In the genomic region with DNA sequence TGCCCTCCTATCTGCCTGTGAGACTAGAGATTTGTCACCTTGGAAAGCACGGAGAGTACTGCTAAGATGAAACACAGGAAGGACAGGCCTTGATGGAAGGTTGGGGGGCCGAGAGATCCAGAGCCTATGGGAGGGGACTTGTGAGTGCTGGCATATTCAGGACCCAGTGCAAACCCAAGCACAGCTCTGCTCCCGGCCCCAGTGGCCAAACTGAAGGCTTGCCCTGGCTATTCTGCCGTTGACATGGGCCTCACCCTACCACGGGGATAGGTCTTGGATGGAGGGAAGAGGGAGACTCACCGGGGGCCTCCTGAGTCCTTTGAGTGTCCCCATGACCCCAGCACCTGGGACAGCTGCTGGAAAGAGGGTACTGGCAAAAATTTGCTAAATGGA, we compare ENCODE assay signal across 1 cellular context.
TF ChIP-seq lines count a peak whose summit lies in the region.

No MANE protein-coding gene starts in this region.

TF ChIP-seq in IMR-90, 13 proteins besides CTCF, POLR2A, EP300 and RAD21:
- no peak for TF ChIP-seq CEBPB (IDR thresholded peaks at IDR 0.05; ENCODE audit: low read depth, low read length)
- TF ChIP-seq, protein P1, sequence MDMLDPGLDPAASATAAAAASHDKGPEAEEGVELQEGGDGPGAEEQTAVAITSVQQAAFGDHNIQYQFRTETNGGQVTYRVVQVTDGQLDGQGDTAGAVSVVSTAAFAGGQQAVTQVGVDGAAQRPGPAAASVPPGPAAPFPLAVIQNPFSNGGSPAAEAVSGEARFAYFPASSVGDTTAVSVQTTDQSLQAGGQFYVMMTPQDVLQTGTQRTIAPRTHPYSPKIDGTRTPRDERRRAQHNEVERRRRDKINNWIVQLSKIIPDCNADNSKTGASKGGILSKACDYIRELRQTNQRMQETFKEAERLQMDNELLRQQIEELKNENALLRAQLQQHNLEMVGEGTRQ (IDR thresholded peaks at IDR 0.05; ENCODE audit: low read depth, low read length): no peak
